Comparison of ENCODE assay signal across 14 cellular contexts in the genomic region with DNA sequence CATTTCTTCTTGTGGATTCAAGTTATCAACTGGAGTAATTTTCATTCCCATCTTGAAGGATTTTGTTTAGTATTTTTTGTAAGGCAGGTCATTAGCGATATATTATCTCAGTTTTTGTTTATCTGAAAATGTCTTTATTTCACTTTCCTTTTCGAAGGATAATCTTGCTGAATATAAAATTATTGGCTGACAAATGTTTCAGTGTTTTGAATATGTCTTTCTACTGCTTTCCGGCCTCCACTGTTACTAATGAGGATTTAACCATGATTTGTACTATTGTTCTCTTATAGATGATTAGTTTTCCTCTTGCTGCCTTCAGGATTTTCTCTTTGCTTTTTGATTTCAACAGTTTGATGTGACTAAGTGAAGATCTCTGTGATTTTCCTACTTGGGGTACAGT. TPM values are rescaled to one million over a fixed set of nuclear protein-coding genes. Genes with fewer than 3 reads are reported as not detected.
A peak's percentile ranks its signal among the peaks of the same experiment; 100 is the strongest.
DNase-seq lines count a peak whose midpoint lies in the region; ATAC-seq and TF ChIP-seq lines count a peak whose summit lies in the region.
"Had no signal": no experiment of that assay in that cellular context is flagged by ENCODE, and none has a peak within 500 bp of the region (broad histone marks: within the 10 kb centered on the region; RNA-seq: fewer than 3 reads in every experiment).

No MANE protein-coding gene starts in this region.

- H3K4me1 Mint-ChIP-seq in Calu3 (ENCODE audit: low read depth, unreplicated experiment) = peaks cover 22% of the 10 kb centered on the region
- peaks cover 55% of the 10 kb centered on the region for H3K4me1 Mint-ChIP-seq in chondrocyte (ENCODE audit: low read depth)
- peaks cover 52% of the 10 kb centered on the region for H3K4me1 Mint-ChIP-seq in osteocyte (ENCODE audit: unreplicated experiment)
- H3K4me1 Mint-ChIP-seq in CD8-positive, alpha-beta memory T cell = no peaks in the 10 kb centered on the region

- peak overlapping the region; percentile 50 for H3K9ac ChIP-seq in PC-3 (ENCODE audit: low read length)
- H3K9ac ChIP-seq: BLaER1, GM23248 had no signal

- intact Hi-C loops in Calu3 (cut with micrococcal nuclease; ENCODE audit: unreplicated experiment) = no loop called here
- intact Hi-C loops in PC-3 (cut with micrococcal nuclease) = no loop called here

- H3K4me3 Mint-ChIP-seq in Calu3 (ENCODE audit: low read depth, unreplicated experiment) (no peak overlapping the region), chondrocyte (ENCODE audit: unreplicated experiment) (peak overlapping the region; percentile 5), osteocyte (ENCODE audit: unreplicated experiment) (no peak overlapping the region)
- H3K4me3 Mint-ChIP-seq in CD8-positive, alpha-beta memory T cell = no peak overlapping the region

- ATAC-seq in PC-3 (no peak), HG02840 (IDR thresholded peaks at IDR 0.05; ENCODE audit: low FRiP score, unreplicated experiment) (no peak), GM21723 (IDR thresholded peaks at IDR 0.05; ENCODE audit: unreplicated experiment) (no peak)

- H3K27me3 ChIP-seq in PC-3 (ENCODE audit: low read length) = no peaks in the 10 kb centered on the region
- H3K27me3 ChIP-seq in CD8-positive, alpha-beta memory T cell (ENCODE audit: insufficient read depth, low read length, poor library complexity, severe bottlenecking) = no peaks in the 10 kb centered on the region
- H3K27me3 ChIP-seq: BLaER1 had no signal

- H3K27ac ChIP-seq in PC-3 (ENCODE audit: low read length) = peak overlapping the region; percentile 90
- H3K27ac ChIP-seq in CD8-positive, alpha-beta memory T cell (ENCODE audit: low read depth, low read length) = no peak overlapping the region
- H3K27ac ChIP-seq: BLaER1, GM23248, HL-60 had no signal

- H3K27me3 Mint-ChIP-seq in Calu3 (ENCODE audit: unreplicated experiment) (no peaks in the 10 kb centered on the region), chondrocyte (ENCODE audit: low read depth) (no peaks in the 10 kb centered on the region), osteocyte (ENCODE audit: unreplicated experiment) (no peaks in the 10 kb centered on the region)
- H3K27me3 Mint-ChIP-seq in CD8-positive, alpha-beta memory T cell = peaks cover 5 to 19% of the 10 kb centered on the region in 2 donors

- BruUV-seq in Calu3 (replicated peaks; lab: Mats Ljungman, UMichigan) (no TSS peak), PC-3 (replicated peaks; lab: Mats Ljungman, UMichigan) (no TSS peak)

- H3K9me3 Mint-ChIP-seq in Calu3 (ENCODE audit: low read depth, unreplicated experiment) = peaks cover 5% of the 10 kb centered on the region
- H3K9me3 Mint-ChIP-seq in chondrocyte (ENCODE audit: low read depth) = peaks cover 16% of the 10 kb centered on the region
- H3K9me3 Mint-ChIP-seq in osteocyte (ENCODE audit: unreplicated experiment) = peaks cover 18% of the 10 kb centered on the region
- peaks cover 7 to 14% (median 12%) of the 10 kb centered on the region in 5 donors for H3K9me3 Mint-ChIP-seq in CD8-positive, alpha-beta memory T cell

- no peak overlapping the region for H3K4me3 ChIP-seq in PC-3 (ENCODE audit: low read length)
- no peak overlapping the region for H3K4me3 ChIP-seq in CD8-positive, alpha-beta memory T cell (ENCODE audit: low read length)
- H3K4me3 ChIP-seq: BLaER1, GM23248 had no signal

- no peak overlapping the region for H2AFZ ChIP-seq in PC-3 (ENCODE audit: low read length)
- H2AFZ ChIP-seq: GM23248 had no signal

- peak overlapping the region; percentile 40 for H3K4me2 ChIP-seq in PC-3 (ENCODE audit: low read length)
- H3K4me2 ChIP-seq: BLaER1 had no signal

- peaks cover 4% of the 10 kb centered on the region for H3K36me3 Mint-ChIP-seq in Calu3 (ENCODE audit: insufficient read depth, unreplicated experiment)
- peaks cover 3% of the 10 kb centered on the region for H3K36me3 Mint-ChIP-seq in chondrocyte (ENCODE audit: low read depth)
- peaks cover 8% of the 10 kb centered on the region for H3K36me3 Mint-ChIP-seq in osteocyte (ENCODE audit: unreplicated experiment)
- peaks cover 0 to 14% (median 0%) of the 10 kb centered on the region in 3 donors for H3K36me3 Mint-ChIP-seq in CD8-positive, alpha-beta memory T cell

- no peak for DNase-seq in Calu3
- no peak for DNase-seq in PC-3
- no peak for DNase-seq in chondrocyte (ENCODE audit: low spot score)
- DNase-seq in osteocyte (ENCODE audit: extremely low spot score, unreplicated experiment) = no peak
- no peak for DNase-seq in CD8-positive, alpha-beta memory T cell
- no peak for DNase-seq in AG08395 (ENCODE audit: low spot score)
- DNase-seq: AML-193, DMS153, DMS79 treated with DMSO at 0.1 percent for 48 hours, GM23248 had no signal

- H3K9me3 ChIP-seq in PC-3 (ENCODE audit: low read length) = no peaks in the 10 kb centered on the region
- H3K9me3 ChIP-seq in CD8-positive, alpha-beta memory T cell (ENCODE audit: low read length) = peaks cover 3% of the 10 kb centered on the region

- H3K4me1 ChIP-seq in PC-3 (ENCODE audit: insufficient read depth, low read length) = peaks cover 44% of the 10 kb centered on the region
- no peaks in the 10 kb centered on the region for H3K4me1 ChIP-seq in CD8-positive, alpha-beta memory T cell (ENCODE audit: insufficient read depth, low read length)

- H3K27ac Mint-ChIP-seq in Calu3 (ENCODE audit: unreplicated experiment) (peak overlapping the region; percentile 53), chondrocyte (ENCODE audit: unreplicated experiment) (peak overlapping the region; percentile 82), osteocyte (ENCODE audit: unreplicated experiment) (peak overlapping the region; percentile 90)
- no peak overlapping the region for H3K27ac Mint-ChIP-seq in CD8-positive, alpha-beta memory T cell

- no peaks in the 10 kb centered on the region for H3F3A ChIP-seq in PC-3 (ENCODE audit: low read length, unreplicated experiment)

- TF ChIP-seq CTCF in Calu3 (IDR thresholded peaks at IDR 0.05; ENCODE audit: unreplicated experiment) (no peak), PC-3 (conservative IDR thresholded peaks at IDR 0.05; ENCODE audit: low read depth, low read length) (no peak), chondrocyte (IDR thresholded peaks at IDR 0.05) (no peak), osteocyte (IDR thresholded peaks at IDR 0.05) (no peak)

- no peaks in the 10 kb centered on the region for H3K9me2 ChIP-seq in PC-3 (replicated peaks; ENCODE audit: low read length)

- no peaks in the 10 kb centered on the region for H3K36me3 ChIP-seq in PC-3 (ENCODE audit: low read depth, low read length)
- no peaks in the 10 kb centered on the region for H3K36me3 ChIP-seq in CD8-positive, alpha-beta memory T cell (ENCODE audit: insufficient read depth, low read length)
- H3K36me3 ChIP-seq: BLaER1 had no signal

- H3K79me2 ChIP-seq in PC-3 (ENCODE audit: low read length) = no peaks in the 10 kb centered on the region

- CTCF ChIA-PET in Calu3 (lab: Charles Lee) (no interaction called here), PC-3 (lab: Charles Lee) (no interaction called here)
- CTCF ChIA-PET in CD8-positive, alpha-beta memory T cell (lab: Charles Lee) = no interaction called here

- POLR2A ChIA-PET in PC-3 (lab: Charles Lee; ENCODE audit: unreplicated experiment) = no interaction called here
- POLR2A ChIA-PET in CD8-positive, alpha-beta memory T cell (lab: Charles Lee) = no interaction called here

- H4K20me1 ChIP-seq in PC-3 (ENCODE audit: low read length) = no peaks in the 10 kb centered on the region
- H4K20me1 ChIP-seq: BLaER1 had no signal

RNA-seq across cellular contexts. Expression of gene ZNF396, which starts 58.3 kb away (rescaled TPM):
- total RNA-seq in Calu3 (2022) (1.7 and 2.7 TPM in 2 replicates), PC-3 (2014; rRNA removed) (0.40 and 0.95 TPM in 2 replicates), chondrocyte (1.4 to 1.5 TPM (median 1.4 TPM) in 3 replicates), osteocyte (1.9 and 2.2 TPM in 2 replicates)
- total RNA-seq in CD8-positive, alpha-beta memory T cell = 1 to 10 TPM; 1.2 to 1.7 TPM
- polyA plus RNA-seq in CD8-positive, alpha-beta memory T cell = 0.87 TPM

Comparison
In these comparisons a context has a peak if more than half of its experiments do, and no peak if none do; other contexts are left out.
1. H3K27ac Mint-ChIP-seq: peak in Calu3 (single experiment), chondrocyte (single experiment) and osteocyte (single experiment); none in CD8-positive, alpha-beta memory T cell (0 of 8).